14 cellular contexts compared by ENCODE assay signal in genomic region chr2:46188041-46188715, GRCh38.
DNase-seq lines count a peak whose midpoint lies in the region; ATAC-seq and TF ChIP-seq lines count a peak whose summit lies in the region.
"Had no signal": no experiment of that assay in that cellular context is flagged by ENCODE, and none has a peak within 500 bp of the region (broad histone marks: within the 10 kb centered on the region; RNA-seq: fewer than 3 reads in every experiment).

No MANE protein-coding gene starts in this region.

- no peaks in the 10 kb centered on the region for H3K36me3 Mint-ChIP-seq in activated naive CD4-positive, alpha-beta T cell treated with anti-CD3 and anti-CD28 coated beads, Interleukin-2, amount 50 U/mL, for 24 hours
- H3K36me3 Mint-ChIP-seq: activated naive CD4-positive, alpha-beta T cell treated with anti-CD3 and anti-CD28 coated beads, Interleukin-2, amount 10 ng/mL, durations not matched to agents 7 days and 5 days had no signal

- H2AFZ ChIP-seq in mesenchymal stem cell (ENCODE audit: low read depth, low read length) = no peak overlapping the region

- H2BK15ac ChIP-seq in mesenchymal stem cell (ENCODE audit: low read depth, poor library complexity, severe bottlenecking) = no peak overlapping the region

- no peak overlapping the region for H4K91ac ChIP-seq in mesenchymal stem cell (ENCODE audit: low read length)

- TF ChIP-seq POLR2A in tibial nerve (IDR thresholded peaks at IDR 0.05) = no peak

- H3K27me3 ChIP-seq in mesenchymal stem cell (ENCODE audit: control insufficient read depth in 1 of 2, insufficient read depth in 1 of 2, low read length in 2 of 2) (no peaks in the 10 kb centered on the region), upper lobe of right lung (no peaks in the 10 kb centered on the region), tibial nerve (no peaks in the 10 kb centered on the region)
- H3K27me3 ChIP-seq: cardiac muscle cell, SJCRH30 had no signal

- no peak overlapping the region for H3K4ac ChIP-seq in mesenchymal stem cell (ENCODE audit: low read depth in 1 of 2, low read length in 2 of 2)

- no peak for DNase-seq in activated naive CD4-positive, alpha-beta T cell (lab: John Stamatoyannopoulos, UW)
- DNase-seq in cerebellar cortex (ENCODE audit: low spot score) (peak; percentile 85), mesenchymal stem cell (no peak), upper lobe of right lung (no peak), tibial nerve (ENCODE audit: low spot score in 2 of 2) (no peak)
- no peak for DNase-seq in stimulated activated CD4-positive, alpha-beta T cell treated with anti-CD3 and anti-CD28 coated beads, Interleukin-4, amount 100 ng/mL, for 1 hour
- DNase-seq: Calu3, HCEC 1CT, NCI-H2171 treated with DMSO at 0.1 percent for 48 hours, SJCRH30 had no signal

- no peak for TF ChIP-seq EP300 in tibial nerve (IDR thresholded peaks at IDR 0.05)

- WGBS in mesenchymal stem cell = 96% methylated on average over 7 of the region's 7 CpGs
- 72 to 80% methylated on average over 7 of the region's 7 CpGs for whole genome bisulfite sequencing in tibial nerve, 2 donors

- H3K4me1 ChIP-seq in mesenchymal stem cell (ENCODE audit: control insufficient read depth, insufficient read depth, low read depth, low read length) (peaks cover 2% of the 10 kb centered on the region), upper lobe of right lung (peaks cover 15% of the 10 kb centered on the region), tibial nerve (peaks cover 0 to 21% (median 8%) of the 10 kb centered on the region in 4 donors)
- H3K4me1 ChIP-seq: SJCRH30 had no signal

- no peaks in the 10 kb centered on the region for H3K79me1 ChIP-seq in mesenchymal stem cell (replicated peaks; ENCODE audit: low read length, poor library complexity, severe bottlenecking)

- H3K9me3 ChIP-seq in mesenchymal stem cell (ENCODE audit: control insufficient read depth, low read length) (no peaks in the 10 kb centered on the region), upper lobe of right lung (no peaks in the 10 kb centered on the region), tibial nerve (no peaks in the 10 kb centered on the region)
- H3K9me3 ChIP-seq: SJCRH30 had no signal

- no peak overlapping the region for H3K4me2 ChIP-seq in mesenchymal stem cell (ENCODE audit: low read length, poor library complexity, severe bottlenecking)

- intact Hi-C loops in upper lobe of right lung (cut with DNase I) = no loop called here

- H4K8ac ChIP-seq in mesenchymal stem cell (ENCODE audit: low read length) = peak overlapping the region; percentile 30

- no peak overlapping the region for H3K27ac Mint-ChIP-seq in activated naive CD4-positive, alpha-beta T cell treated with anti-CD3 and anti-CD28 coated beads, Interleukin-2, amount 50 U/mL, for 24 hours

- H3K23ac ChIP-seq in mesenchymal stem cell (ENCODE audit: low read length in 2 of 2) = no peak overlapping the region

- H3K4me3 ChIP-seq in mesenchymal stem cell (ENCODE audit: insufficient read depth in 1 of 2, low read depth in 1 of 2, low read length in 2 of 2) (no peak overlapping the region), upper lobe of right lung (no peak overlapping the region), tibial nerve (no peak overlapping the region)
- H3K4me3 ChIP-seq: cardiac muscle cell, SJCRH30 had no signal

- H3K4me3 Mint-ChIP-seq in activated naive CD4-positive, alpha-beta T cell treated with anti-CD3 and anti-CD28 coated beads, Interleukin-2, amount 50 U/mL, for 24 hours = peak overlapping the region; percentile 30

- no peak overlapping the region for H3K14ac ChIP-seq in mesenchymal stem cell (ENCODE audit: low read length in 2 of 2)

- no peak for TF ChIP-seq CTCF in upper lobe of right lung (IDR thresholded peaks at IDR 0.05)
- no peak for TF ChIP-seq CTCF in tibial nerve (IDR thresholded peaks at IDR 0.05)

- H2BK12ac ChIP-seq in mesenchymal stem cell (ENCODE audit: low read length in 2 of 2) = peak overlapping the region in 1 of 2 experiments; percentile 41

- H3K18ac ChIP-seq in mesenchymal stem cell (ENCODE audit: low read depth in 1 of 2, low read length in 2 of 2) = no peak overlapping the region

- H3K9ac ChIP-seq in mesenchymal stem cell (ENCODE audit: low read length) = peak overlapping the region; percentile 86

- no peaks in the 10 kb centered on the region for H3K9me3 Mint-ChIP-seq in activated naive CD4-positive, alpha-beta T cell treated with anti-CD3 and anti-CD28 coated beads, Interleukin-2, amount 50 U/mL, for 24 hours
- H3K9me3 Mint-ChIP-seq: activated naive CD4-positive, alpha-beta T cell treated with anti-CD3 and anti-CD28 coated beads, Interleukin-2, amount 10 ng/mL, durations not matched to agents 7 days and 5 days had no signal

- H2AK5ac ChIP-seq in mesenchymal stem cell (ENCODE audit: low read length, severe bottlenecking) = no peak overlapping the region

- H2BK120ac ChIP-seq in mesenchymal stem cell (ENCODE audit: low read depth, low read length) = no peak overlapping the region

- H3K27me3 Mint-ChIP-seq in activated naive CD4-positive, alpha-beta T cell treated with anti-CD3 and anti-CD28 coated beads, Interleukin-2, amount 50 U/mL, for 24 hours = no peaks in the 10 kb centered on the region

- peaks cover 14% of the 10 kb centered on the region for H3K4me1 Mint-ChIP-seq in activated naive CD4-positive, alpha-beta T cell treated with anti-CD3 and anti-CD28 coated beads, Interleukin-2, amount 50 U/mL, for 24 hours

- no peak overlapping the region for H2BK5ac ChIP-seq in mesenchymal stem cell (ENCODE audit: low read depth, low read length, poor library complexity, severe bottlenecking)

- H3K36me3 ChIP-seq in mesenchymal stem cell (ENCODE audit: control insufficient read depth in 1 of 2, insufficient read depth in 2 of 2, low read depth in 1 of 2, low read length in 2 of 2) (peaks cover 9 to 19% of the 10 kb centered on the region in 2 experiments), upper lobe of right lung (peaks cover 4% of the 10 kb centered on the region), tibial nerve (peaks cover 0 to 14% (median 0%) of the 10 kb centered on the region in 3 donors)
- H3K36me3 ChIP-seq: cardiac muscle cell, SJCRH30 had no signal

- H3K27ac ChIP-seq in mesenchymal stem cell (ENCODE audit: low read length, poor library complexity, severe bottlenecking) (no peak overlapping the region), upper lobe of right lung (peak overlapping the region; percentile 31), tibial nerve (peak overlapping the region in 1 of 4 donors; percentile 26)
- H3K27ac ChIP-seq: cardiac muscle cell, SJCRH30 had no signal

- peak; percentile 78 for ATAC-seq in upper lobe of right lung
- no peak for ATAC-seq in HG03095 (IDR thresholded peaks at IDR 0.05; ENCODE audit: unreplicated experiment)
